ENCODE assay signal across 8 cellular contexts in genomic region chr4:17614416-17615299, GRCh38. TPM values are rescaled to one million over a fixed set of nuclear protein-coding genes. Genes with fewer than 3 reads are reported as not detected.
A peak's percentile ranks its signal among the peaks of the same experiment; 100 is the strongest.
DNase-seq lines count a peak whose midpoint lies in the region; TF ChIP-seq lines count a peak whose summit lies in the region.

A gene with protein sequence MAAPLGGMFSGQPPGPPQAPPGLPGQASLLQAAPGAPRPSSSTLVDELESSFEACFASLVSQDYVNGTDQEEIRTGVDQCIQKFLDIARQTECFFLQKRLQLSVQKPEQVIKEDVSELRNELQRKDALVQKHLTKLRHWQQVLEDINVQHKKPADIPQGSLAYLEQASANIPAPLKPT (plus strand): TSS chr4:17614641. CDS start chr4:17614655, 14 bp downstream.

- H2AFZ ChIP-seq in SK-N-SH (ENCODE audit: low read depth), result peak within 1 kb of the TSS; percentile 96

- H3K4me1 ChIP-seq in SK-N-SH (ENCODE audit: control insufficient read depth in 1 of 2, insufficient read depth in 2 of 2, low read depth in 1 of 2, low read length in 1 of 2), result peaks cover 6 to 7% of the 10 kb centered on the region in 2 experiments; a peak in 2 of 4 replicates

- H3K27ac ChIP-seq in SK-N-SH (ENCODE audit: low read depth in 2 of 2, low read length in 1 of 2) (peak within 1 kb of the TSS; percentile 77 to 81), temporal lobe (ENCODE audit: low read depth, low read length) (peak within 1 kb of the TSS; percentile 69)

- peaks cover 43% of the 10 kb centered on the region for H4K20me1 ChIP-seq in SK-N-SH (ENCODE audit: insufficient read depth)

- no peak for TF ChIP-seq EP300 in SK-N-SH (IDR thresholded peaks at IDR 0.05; ENCODE audit: borderline replicate concordance in 1 of 2, low read depth in 1 of 2, low read length in 1 of 2)

- no peak for TF ChIP-seq CTCF in HFF-Myc (IDR thresholded peaks at IDR 0.05; ENCODE audit: low read depth, low read length, missing control alignments)
- peak; percentile 19; the same call in 1 of the 2 replicates for TF ChIP-seq CTCF in SK-N-SH (IDR thresholded peaks at IDR 0.05)

- H3K27me3 ChIP-seq in SK-N-SH (ENCODE audit: insufficient read depth), result no peaks in the 10 kb centered on the region

- H3K79me2 ChIP-seq in SK-N-SH (ENCODE audit: insufficient read depth), result peaks cover 52% of the 10 kb centered on the region

- peak within 1 kb of the TSS; percentile 83 for H3K4me2 ChIP-seq in SK-N-SH

- H3K9me2 ChIP-seq in SK-N-SH, result no peaks in the 10 kb centered on the region

- WGBS in SK-N-SH (ENCODE audit: low lambda C conversion rate), result under 1% methylated on average over 42 of the region's 46 CpGs

- H3K9me3 ChIP-seq in SK-N-SH, result no peaks in the 10 kb centered on the region

- H3K9ac ChIP-seq in SK-N-SH, result peak within 1 kb of the TSS; percentile 93

- CTCF ChIA-PET in SK-N-SH (lab: Yijun Ruan, JAX), result interaction anchor here (0.6 to 2.1 kb wide), 6 partner anchors 17 to 195 kb away, joined by 3 to 10 read pairs (median 4); no protein-coding TSS in a partner anchor

- DNase-seq in GM04504 (ENCODE audit: low read depth) (peak; percentile 88), HFF-Myc (ENCODE audit: extremely low read depth, low read depth) (peak; percentile 85), NAMALWA (ENCODE audit: low spot score) (peak; percentile 98), SK-N-SH (peak; percentile 95), glomerular endothelial cell (ENCODE audit: extremely low read depth, low read depth, low spot score) (peak; percentile 80), occipital lobe (lab: John Stamatoyannopoulos, UW) (peak; percentile 78)
- DNase-seq in activated naive CD4-positive, alpha-beta T cell treated with anti-CD3 and anti-CD28 coated beads, Interleukin-2, amount 50 U/mL, for 16 hours, result peak; percentile 95

- POLR2A ChIA-PET in SK-N-SH (lab: Yijun Ruan, JAX), result interaction anchor here (0.9 to 1.3 kb wide), 5 partner anchors 9 to 196 kb away, joined by 3 to 5 read pairs (median 3); partner anchors contain the start of genes DCAF16 and NCAPG

- H3K4me3 ChIP-seq in HFF-Myc (replicated peaks; ENCODE audit: low read depth, low read length) (peak within 1 kb of the TSS; percentile 96), SK-N-SH (ENCODE audit: low read depth in 2 of 2, low read length in 1 of 2) (peak within 1 kb of the TSS; percentile 78 to 80)

- H3F3A ChIP-seq in SK-N-SH (replicated peaks; ENCODE audit: insufficient read depth), result peaks cover 12% of the 10 kb centered on the region

- no peak for TF ChIP-seq RAD21 in SK-N-SH (IDR thresholded peaks at IDR 0.05; ENCODE audit: low read length)

- peaks cover 5 to 14% of the 10 kb centered on the region in 2 experiments for H3K36me3 ChIP-seq in SK-N-SH (replicated peaks in 1 of 2; ENCODE audit: control insufficient read depth in 1 of 2, insufficient read depth in 2 of 2, low read length in 1 of 2)

TF ChIP-seq in SK-N-SH, 30 proteins besides CTCF, POLR2A, EP300 and RAD21 (continues in another document):
- TF ChIP-seq RCOR1 (IDR thresholded peaks at IDR 0.05; ENCODE audit: low read length) (no peak), GABPA (IDR thresholded peaks at IDR 0.05; ENCODE audit: low read depth) (0 out of 2 replicates have a peak, but pooled peaks have one; percentile 8), NRF1 (IDR thresholded peaks at IDR 0.05; ENCODE audit: low read depth, low read length) (peak; percentile 81), RFX5 (IDR thresholded peaks at IDR 0.05; ENCODE audit: low read length) (no peak), GATA2 (CRISPR knock-in tag; IDR thresholded peaks at IDR 0.05) (no peak), FOSL2 (IDR thresholded peaks at IDR 0.05; ENCODE audit: borderline replicate concordance, low read depth) (no peak), NFIC (IDR thresholded peaks at IDR 0.05; ENCODE audit: borderline replicate concordance) (no peak; the same call in 1 of the 2 replicates), FOXJ3 (CRISPR knock-in tag; IDR thresholded peaks at IDR 0.05) (no peak), MEF2A (IDR thresholded peaks at IDR 0.05; ENCODE audit: borderline replicate concordance, low read depth) (no peak), SMC3 (IDR thresholded peaks at IDR 0.05; ENCODE audit: low read depth, low read length) (no peak), USF2 (IDR thresholded peaks at IDR 0.05; ENCODE audit: borderline replicate concordance, low read depth, low read length) (peak; percentile 97), RXRA (IDR thresholded peaks at IDR 0.05; ENCODE audit: borderline replicate concordance, low read depth) (no peak), YY1 (IDR thresholded peaks at IDR 0.05; ENCODE audit: low read depth) (peak; percentile 98), ELF1 (IDR thresholded peaks at IDR 0.05) (peak; percentile 84), TCF12 (IDR thresholded peaks at IDR 0.05) (0 out of 2 replicates have a peak, but pooled peaks have one; percentile 8), POLR2AphosphoS5 (IDR thresholded peaks at IDR 0.05; ENCODE audit: low read depth, low read length) (peak; percentile 98), ZBTB33 (IDR thresholded peaks at IDR 0.05; ENCODE audit: borderline replicate concordance, low read depth) (no peak)
- TF ChIP-seq, protein P1, sequence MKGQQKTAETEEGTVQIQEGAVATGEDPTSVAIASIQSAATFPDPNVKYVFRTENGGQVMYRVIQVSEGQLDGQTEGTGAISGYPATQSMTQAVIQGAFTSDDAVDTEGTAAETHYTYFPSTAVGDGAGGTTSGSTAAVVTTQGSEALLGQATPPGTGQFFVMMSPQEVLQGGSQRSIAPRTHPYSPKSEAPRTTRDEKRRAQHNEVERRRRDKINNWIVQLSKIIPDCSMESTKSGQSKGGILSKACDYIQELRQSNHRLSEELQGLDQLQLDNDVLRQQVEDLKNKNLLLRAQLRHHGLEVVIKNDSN (IDR thresholded peaks at IDR 0.05; ENCODE audit: borderline replicate concordance, low read depth), result peak; percentile 98
- TF ChIP-seq, protein P2, sequence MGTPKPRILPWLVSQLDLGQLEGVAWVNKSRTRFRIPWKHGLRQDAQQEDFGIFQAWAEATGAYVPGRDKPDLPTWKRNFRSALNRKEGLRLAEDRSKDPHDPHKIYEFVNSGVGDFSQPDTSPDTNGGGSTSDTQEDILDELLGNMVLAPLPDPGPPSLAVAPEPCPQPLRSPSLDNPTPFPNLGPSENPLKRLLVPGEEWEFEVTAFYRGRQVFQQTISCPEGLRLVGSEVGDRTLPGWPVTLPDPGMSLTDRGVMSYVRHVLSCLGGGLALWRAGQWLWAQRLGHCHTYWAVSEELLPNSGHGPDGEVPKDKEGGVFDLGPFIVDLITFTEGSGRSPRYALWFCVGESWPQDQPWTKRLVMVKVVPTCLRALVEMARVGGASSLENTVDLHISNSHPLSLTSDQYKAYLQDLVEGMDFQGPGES (IDR thresholded peaks at IDR 0.05; ENCODE audit: low read depth, low read length), result no peak
- TF ChIP-seq, protein P3, sequence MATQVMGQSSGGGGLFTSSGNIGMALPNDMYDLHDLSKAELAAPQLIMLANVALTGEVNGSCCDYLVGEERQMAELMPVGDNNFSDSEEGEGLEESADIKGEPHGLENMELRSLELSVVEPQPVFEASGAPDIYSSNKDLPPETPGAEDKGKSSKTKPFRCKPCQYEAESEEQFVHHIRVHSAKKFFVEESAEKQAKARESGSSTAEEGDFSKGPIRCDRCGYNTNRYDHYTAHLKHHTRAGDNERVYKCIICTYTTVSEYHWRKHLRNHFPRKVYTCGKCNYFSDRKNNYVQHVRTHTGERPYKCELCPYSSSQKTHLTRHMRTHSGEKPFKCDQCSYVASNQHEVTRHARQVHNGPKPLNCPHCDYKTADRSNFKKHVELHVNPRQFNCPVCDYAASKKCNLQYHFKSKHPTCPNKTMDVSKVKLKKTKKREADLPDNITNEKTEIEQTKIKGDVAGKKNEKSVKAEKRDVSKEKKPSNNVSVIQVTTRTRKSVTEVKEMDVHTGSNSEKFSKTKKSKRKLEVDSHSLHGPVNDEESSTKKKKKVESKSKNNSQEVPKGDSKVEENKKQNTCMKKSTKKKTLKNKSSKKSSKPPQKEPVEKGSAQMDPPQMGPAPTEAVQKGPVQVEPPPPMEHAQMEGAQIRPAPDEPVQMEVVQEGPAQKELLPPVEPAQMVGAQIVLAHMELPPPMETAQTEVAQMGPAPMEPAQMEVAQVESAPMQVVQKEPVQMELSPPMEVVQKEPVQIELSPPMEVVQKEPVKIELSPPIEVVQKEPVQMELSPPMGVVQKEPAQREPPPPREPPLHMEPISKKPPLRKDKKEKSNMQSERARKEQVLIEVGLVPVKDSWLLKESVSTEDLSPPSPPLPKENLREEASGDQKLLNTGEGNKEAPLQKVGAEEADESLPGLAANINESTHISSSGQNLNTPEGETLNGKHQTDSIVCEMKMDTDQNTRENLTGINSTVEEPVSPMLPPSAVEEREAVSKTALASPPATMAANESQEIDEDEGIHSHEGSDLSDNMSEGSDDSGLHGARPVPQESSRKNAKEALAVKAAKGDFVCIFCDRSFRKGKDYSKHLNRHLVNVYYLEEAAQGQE (IDR thresholded peaks at IDR 0.05; ENCODE audit: low read depth, low read length), result peak; percentile 39; the same call in 1 of the 2 replicates

RNA-seq across cellular contexts. Expression of the gene that starts here (rescaled TPM):
- polyA plus RNA-seq in SK-N-SH (2012; rRNA removed), result 5.9 and 7.5 TPM in 2 replicates
- 9.2 and 10.1 TPM in 2 replicates for polyA plus RNA-seq in SK-N-SH (2012; cell fraction: cytosol; rRNA removed)
- polyA plus RNA-seq in SK-N-SH (2012; cell fraction: nucleus; rRNA removed), result 8.5 and 12.6 TPM in 2 replicates
- total RNA-seq in glomerular endothelial cell, result 6.0 and 9.3 TPM in 2 replicates
- 33.5 TPM for total RNA-seq in occipital lobe
- total RNA-seq in temporal lobe, result 30.7 TPM

Comparison
In these comparisons a context has a peak if more than half of its experiments do, and no peak if none do; other contexts are left out.
1. Peak in every context shown above with its lines: DNase-seq, H3K4me3 ChIP-seq and H3K27ac ChIP-seq.